Comparison of ENCODE assay signal across 10 cellular contexts in the genomic region with DNA sequence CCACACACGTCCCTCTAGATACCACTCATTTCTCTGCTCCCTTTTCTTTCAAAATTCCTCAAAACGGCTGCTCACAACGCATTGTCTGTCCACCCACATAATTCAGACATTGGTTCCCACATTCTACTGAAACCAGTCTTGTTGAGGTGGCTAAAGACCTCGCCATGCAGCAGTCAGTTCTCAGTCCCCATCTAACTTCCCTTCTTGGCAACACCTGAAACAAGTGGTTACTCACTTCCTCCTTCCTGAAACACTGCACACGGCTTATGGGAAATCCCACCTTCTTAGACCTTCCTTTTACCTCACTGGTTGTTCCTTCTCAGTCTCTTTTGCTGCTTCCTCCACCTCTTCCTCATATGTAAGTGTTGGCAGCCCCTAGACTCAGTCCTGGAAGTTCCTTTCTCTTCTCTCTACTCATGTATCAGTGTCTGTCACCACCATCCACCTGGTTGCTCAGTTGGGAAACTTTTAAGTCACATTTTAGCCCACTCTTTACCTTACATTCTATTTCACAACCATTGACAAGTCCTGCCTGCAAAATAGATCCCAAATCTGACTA.
A peak's percentile ranks its signal among the peaks of the same experiment; 100 is the strongest.
DNase-seq lines count a peak whose midpoint lies in the region; ATAC-seq lines count a peak whose summit lies in the region.
"Had no signal": no experiment of that assay in that cellular context is flagged by ENCODE, and none has a peak within 500 bp of the region (broad histone marks: within the 10 kb centered on the region; RNA-seq: fewer than 3 reads in every experiment).

No MANE protein-coding gene starts in this region.

- H3K27me3 Mint-ChIP-seq in T-helper 1 cell treated with Interleukin-12 subunit alpha and Interleukin-12 subunit beta and Interleukin-4 antibody, amounts not matched to agents 30 μg/mL and 1 μg/mL, for 36 hours (ENCODE audit: low read depth), result peaks cover 7% of the 10 kb centered on the region

- H3K4me3 Mint-ChIP-seq in T-helper 1 cell treated with Interleukin-12 subunit alpha and Interleukin-12 subunit beta and Interleukin-4 antibody, amounts not matched to agents 30 μg/mL and 1 μg/mL, for 36 hours, result peak overlapping the region; percentile 36
- H3K4me3 Mint-ChIP-seq: CD4-positive, CD25-positive, alpha-beta regulatory T cell had no signal

- peaks cover 14% of the 10 kb centered on the region for H3K4me1 Mint-ChIP-seq in T-helper 1 cell treated with Interleukin-12 subunit alpha and Interleukin-12 subunit beta and Interleukin-4 antibody, amounts not matched to agents 30 μg/mL and 1 μg/mL, for 36 hours (ENCODE audit: low read depth)

- H3K27ac Mint-ChIP-seq in T-helper 1 cell treated with Interleukin-12 subunit alpha and Interleukin-12 subunit beta and Interleukin-4 antibody, amounts not matched to agents 30 μg/mL and 1 μg/mL, for 36 hours, result peak overlapping the region; percentile 70

- H3K9me3 Mint-ChIP-seq in T-helper 1 cell treated with Interleukin-12 subunit alpha and Interleukin-12 subunit beta and Interleukin-4 antibody, amounts not matched to agents 30 μg/mL and 1 μg/mL, for 36 hours, result peaks cover 36% of the 10 kb centered on the region

- peak; percentile 11 for DNase-seq in Daoy (ENCODE audit: low read depth)
- peak; percentile 24 for DNase-seq in GM19240 (ENCODE audit: insufficient read length, low spot score)
- no peak for DNase-seq in NCI-H345 (lab: John Stamatoyannopoulos, UW)
- DNase-seq in HCEC 1CT, result no peak
- no peak for DNase-seq in cerebellar nuclear complex (lab: John Stamatoyannopoulos, UW)
- no peak for DNase-seq in head of caudate nucleus

- H3K36me3 Mint-ChIP-seq in T-helper 1 cell treated with Interleukin-12 subunit alpha and Interleukin-12 subunit beta and Interleukin-4 antibody, amounts not matched to agents 30 μg/mL and 1 μg/mL, for 36 hours (ENCODE audit: low read depth), result peaks cover 20% of the 10 kb centered on the region
- H3K36me3 Mint-ChIP-seq: CD4-positive, CD25-positive, alpha-beta regulatory T cell had no signal

- ATAC-seq in HG02981 (IDR thresholded peaks at IDR 0.05; ENCODE audit: unreplicated experiment), result peak; percentile 97
- ATAC-seq: HepG2 had no signal

- intact Hi-C loops in head of caudate nucleus (cut with DNase I), result no loop called here

Comparison
In these comparisons a context has a peak if more than half of its experiments do, and no peak if none do; other contexts are left out.
1. DNase-seq: peak in Daoy (single experiment) and GM19240 (single experiment); none in NCI-H345 (single experiment), HCEC 1CT (single experiment), cerebellar nuclear complex (0 of 2) and head of caudate nucleus (0 of 42).